1 cellular context compared by ENCODE assay signal in genomic region chr3:185659942-185660921, GRCh38.
TF ChIP-seq lines count a peak whose summit lies in the region.

No MANE protein-coding gene starts in this region.

TF ChIP-seq in H1, 55 proteins besides CTCF, POLR2A, EP300 and RAD21 (continued from another document):
- TF ChIP-seq KDM1A (IDR thresholded peaks at IDR 0.05; ENCODE audit: borderline replicate concordance, low read length) = no peak
